In genomic region chr7:88337556-88337955, GRCh38 we compare ENCODE assay signal across 12 cellular contexts. TPM values are rescaled to one million over a fixed set of nuclear protein-coding genes. Genes with fewer than 3 reads are reported as not detected.
DNase-seq lines count a peak whose midpoint lies in the region; FAIRE-seq and TF ChIP-seq lines count a peak whose summit lies in the region.
"Had no signal": no experiment of that assay in that cellular context is flagged by ENCODE, and none has a peak within 500 bp of the region (broad histone marks: within the 10 kb centered on the region; RNA-seq: fewer than 3 reads in every experiment).

No MANE protein-coding gene starts in this region.

- peak; percentile 69 for DNase-seq in A172 (ENCODE audit: low spot score)
- DNase-seq in H54 (ENCODE audit: insufficient read length, low spot score), result peak; percentile 6
- DNase-seq in RPMI7951 (ENCODE audit: low read depth), result peak; percentile 5
- DNase-seq in fibroblast of mammary gland (ENCODE audit: low read depth), result peak; percentile 88
- no peak for DNase-seq in KG1 (lab: John Stamatoyannopoulos, UW)
- DNase-seq in globus pallidus (ENCODE audit: low spot score), result no peak
- DNase-seq in foreskin melanocyte, result no peak
- DNase-seq in SHP77 (lab: John Stamatoyannopoulos, UW), result no peak
- DNase-seq: activated CD4-positive, alpha-beta T cell treated with anti-CD3 and anti-CD28 coated beads for 4 hours; DMS153; naive thymus-derived CD8-positive, alpha-beta T cell; stimulated activated CD4-positive, alpha-beta T cell treated with anti-CD3 and anti-CD28 coated beads, Interleukin-1b, Interleukin-23, amount 100 ng/mL, for 48 hours had no signal

- no peak for TF ChIP-seq CTCF in fibroblast of mammary gland (conservative IDR thresholded peaks at IDR 0.05; ENCODE audit: control insufficient read depth, insufficient read depth, low read depth, low read length)

- no peak overlapping the region for H3K4me3 ChIP-seq in fibroblast of mammary gland (ENCODE audit: control insufficient read depth, low read depth, low read length)

- peak; percentile 81 for FAIRE-seq in H54 (lab: Jason Lieb, UNC)

- TF ChIP-seq POLR2A in H54 (IDR thresholded peaks at IDR 0.05; ENCODE audit: low read depth, low read length), result no peak

RNA-seq across cellular contexts. Expression of gene STEAP4, which starts 30.9 kb away (rescaled TPM):
- 0.29 TPM in 1 of 2 replicates, not detected in the other for total RNA-seq in A172 (2014; rRNA removed; shearing (Covaris generic))
- not detected in 2 replicates for total RNA-seq in RPMI7951 (2014; rRNA removed; shearing (Covaris generic))
- total RNA-seq: naive thymus-derived CD8-positive, alpha-beta T cell had no signal

Comparison
In these comparisons a context has a peak if more than half of its experiments do, and no peak if none do; other contexts are left out.
1. DNase-seq: peak in A172 (single experiment), H54 (single experiment), RPMI7951 (single experiment) and fibroblast of mammary gland (single experiment); none in KG1 (single experiment), globus pallidus (single experiment), foreskin melanocyte (single experiment) and SHP77 (0 of 2).